In the genomic region with DNA sequence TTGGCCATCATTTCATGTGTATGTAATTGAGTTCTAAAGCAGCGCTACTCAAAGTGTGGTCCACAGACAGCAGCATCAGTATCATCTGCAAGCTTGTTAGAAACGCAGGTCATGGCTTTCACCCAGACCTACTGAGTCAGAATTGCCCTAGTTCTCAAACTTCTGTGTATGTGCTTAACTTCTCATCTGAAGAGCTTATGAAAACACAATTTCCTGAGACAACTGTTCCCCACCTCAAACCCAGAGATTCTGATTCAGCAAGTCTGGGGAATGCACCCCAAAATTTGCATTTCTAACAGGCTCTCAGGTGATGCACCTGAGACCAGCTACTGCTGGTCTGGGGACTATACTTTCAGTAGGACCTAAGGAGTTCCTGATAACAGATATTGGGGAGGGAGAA, we compare ENCODE assay signal across 18 cellular contexts. TPM values are rescaled to one million over a fixed set of nuclear protein-coding genes. Genes with fewer than 3 reads are reported as not detected.
"Had no signal": no experiment of that assay in that cellular context is flagged by ENCODE, and none has a peak within 500 bp of the region (broad histone marks: within the 10 kb centered on the region; RNA-seq: fewer than 3 reads in every experiment).

No MANE protein-coding gene starts in this region.

- H3K4me3 ChIP-seq: lower lobe of right lung, tibial nerve, vagina had no signal

- H3K4me3 Mint-ChIP-seq: activated naive CD8-positive, alpha-beta T cell; brain; endodermal cell; immature natural killer cell; mesothelial cell of epicardium had no signal

- H3K36me3 ChIP-seq: lower lobe of right lung, tibial nerve, vagina had no signal

- H3K79me2 ChIP-seq: parathyroid adenoma had no signal

- H3K9ac ChIP-seq: parathyroid adenoma had no signal

- H3K27ac Mint-ChIP-seq: activated naive CD8-positive, alpha-beta T cell; brain; endodermal cell; immature natural killer cell; mesothelial cell of epicardium had no signal

- ATAC-seq: left cardiac atrium, lower lobe of right lung had no signal

- H3K9me3 ChIP-seq: vagina had no signal

- H3K27me3 ChIP-seq: vagina had no signal

- H3K4me1 ChIP-seq: parathyroid adenoma, vagina had no signal

- H3K9me3 Mint-ChIP-seq: immature natural killer cell had no signal

- H3K27ac ChIP-seq: lower lobe of right lung, parathyroid adenoma, tibial nerve, vagina had no signal

- DNase-seq: activated CD4-positive, CD25-positive, alpha-beta regulatory T cell treated with anti-CD3 and anti-CD28 coated beads, Interleukin-2, amount 50 U/mL, for 72 hours; amygdala; dermis blood vessel endothelial cell; endodermal cell; erythroblast; glutamatergic neuron; immature natural killer cell; left cardiac atrium; lower lobe of right lung; retina; stimulated activated CD4-positive, alpha-beta T cell treated with anti-CD3 and anti-CD28 coated beads, Interleukin-4, amount 100 ng/mL, for 4 hours had no signal

- H3K27me3 Mint-ChIP-seq: activated naive CD8-positive, alpha-beta T cell had no signal

- H3K36me3 Mint-ChIP-seq: brain, mesothelial cell of epicardium had no signal

- H2AFZ ChIP-seq: parathyroid adenoma had no signal

RNA-seq across cellular contexts. Expression of a gene that starts 29.1 kb away (rescaled TPM):
- total RNA-seq: myocyte had no signal
